Comparison of ENCODE assay signal across 11 cellular contexts in genomic region chr2:235394278-235394828, GRCh38.
A peak's percentile ranks its signal among the peaks of the same experiment; 100 is the strongest.
DNase-seq lines count a peak whose midpoint lies in the region; ATAC-seq and TF ChIP-seq lines count a peak whose summit lies in the region.
"Had no signal": no experiment of that assay in that cellular context is flagged by ENCODE, and none has a peak within 500 bp of the region (broad histone marks: within the 10 kb centered on the region; RNA-seq: fewer than 3 reads in every experiment).

No MANE protein-coding gene starts in this region.

- H3K27me3 ChIP-seq in MM.1S (replicated peaks; ENCODE audit: insufficient read depth, low read length): no peaks in the 10 kb centered on the region
- H3K27me3 ChIP-seq: tibial nerve had no signal

- DNase-seq in GM04503 (ENCODE audit: low read depth) (peak; percentile 57), RPMI7951 (ENCODE audit: low read depth) (peak; percentile 97), fibroblast of gingiva (ENCODE audit: low read depth) (peak; percentile 68), retinal pigment epithelial cell (ENCODE audit: low read depth) (peak; percentile 71), MM.1S (no peak)
- no peak for DNase-seq in activated naive CD8-positive, alpha-beta T cell treated with anti-CD3 and anti-CD28 coated beads, Interleukin-2, amount 50 U/mL, for 24 hours
- DNase-seq: central memory CD4-positive, alpha-beta T cell; NCI-H187 treated with DMSO at 0.1 percent for 48 hours; sigmoid colon had no signal

- peaks cover 10% of the 10 kb centered on the region for H3K4me1 Mint-ChIP-seq in activated naive CD8-positive, alpha-beta T cell treated with anti-CD3 and anti-CD28 coated beads, Interleukin-2, amount 50 U/mL, for 24 hours

- H3F3A ChIP-seq in MM.1S (ENCODE audit: insufficient read depth, low read length): peaks cover 17% of the 10 kb centered on the region

- ATAC-seq in HG02571 (IDR thresholded peaks at IDR 0.05; ENCODE audit: unreplicated experiment): no peak
- ATAC-seq in activated naive CD8-positive, alpha-beta T cell treated with anti-CD3 and anti-CD28 coated beads, Interleukin-2, amount 50 U/mL, for 24 hours: no peak

- H3K27ac ChIP-seq in MM.1S (ENCODE audit: low read length): no peak overlapping the region
- H3K27ac ChIP-seq: sigmoid colon, tibial nerve had no signal

- no peaks in the 10 kb centered on the region for H3K9me3 ChIP-seq in MM.1S (replicated peaks; ENCODE audit: insufficient read depth, low read length)
- H3K9me3 ChIP-seq: sigmoid colon, tibial nerve had no signal

- peaks cover 22% of the 10 kb centered on the region for H3K4me1 ChIP-seq in MM.1S (ENCODE audit: low read length)
- H3K4me1 ChIP-seq: sigmoid colon, tibial nerve had no signal

- no peaks in the 10 kb centered on the region for H3K36me3 Mint-ChIP-seq in activated naive CD8-positive, alpha-beta T cell treated with anti-CD3 and anti-CD28 coated beads, Interleukin-2, amount 50 U/mL, for 24 hours (ENCODE audit: low read depth)

- peaks cover 14% of the 10 kb centered on the region for H3K27me3 Mint-ChIP-seq in activated naive CD8-positive, alpha-beta T cell treated with anti-CD3 and anti-CD28 coated beads, Interleukin-2, amount 50 U/mL, for 24 hours

- no peaks in the 10 kb centered on the region for H4K20me1 ChIP-seq in MM.1S (ENCODE audit: insufficient read depth, low read length)

- H3K4me2 ChIP-seq in MM.1S (ENCODE audit: low read depth, low read length): no peak overlapping the region

- H2AFZ ChIP-seq in MM.1S (ENCODE audit: low read length): no peak overlapping the region

- no peaks in the 10 kb centered on the region for H3K79me2 ChIP-seq in MM.1S (ENCODE audit: low read length)

- no peak overlapping the region for H3K9ac ChIP-seq in MM.1S (ENCODE audit: low read length)

- no peaks in the 10 kb centered on the region for H3K36me3 ChIP-seq in MM.1S (replicated peaks; ENCODE audit: insufficient read depth, low read length)
- H3K36me3 ChIP-seq: sigmoid colon, tibial nerve had no signal

- H3K27ac Mint-ChIP-seq in activated naive CD8-positive, alpha-beta T cell treated with anti-CD3 and anti-CD28 coated beads, Interleukin-2, amount 50 U/mL, for 24 hours: no peak overlapping the region

- no peaks in the 10 kb centered on the region for H3K9me2 ChIP-seq in MM.1S (replicated peaks; ENCODE audit: insufficient read depth, low read length)

- H3K4me3 Mint-ChIP-seq in activated naive CD8-positive, alpha-beta T cell treated with anti-CD3 and anti-CD28 coated beads, Interleukin-2, amount 50 U/mL, for 24 hours: no peak overlapping the region

- TF ChIP-seq CTCF in retinal pigment epithelial cell (conservative IDR thresholded peaks at IDR 0.05; ENCODE audit: low read depth, low read length) (no peak), MM.1S (IDR thresholded peaks at IDR 0.05; ENCODE audit: low read length) (no peak)

- H3K4me3 ChIP-seq in retinal pigment epithelial cell (ENCODE audit: low read length) (no peak overlapping the region), MM.1S (ENCODE audit: low read length) (no peak overlapping the region)
- H3K4me3 ChIP-seq: sigmoid colon, tibial nerve had no signal

- no peaks in the 10 kb centered on the region for H3K9me3 Mint-ChIP-seq in activated naive CD8-positive, alpha-beta T cell treated with anti-CD3 and anti-CD28 coated beads, Interleukin-2, amount 50 U/mL, for 24 hours

Comparison
In these comparisons a context has a peak if more than half of its experiments do, and no peak if none do; other contexts are left out.
1. DNase-seq: peak in GM04503 (single experiment), RPMI7951 (single experiment), fibroblast of gingiva (single experiment) and retinal pigment epithelial cell (single experiment); none in MM.1S (single experiment) and activated naive CD8-positive, alpha-beta T cell treated with anti-CD3 and anti-CD28 coated beads, Interleukin-2, amount 50 U/mL, for 24 hours (single experiment).